ENCODE assay signal across 12 cellular contexts in the genomic region with DNA sequence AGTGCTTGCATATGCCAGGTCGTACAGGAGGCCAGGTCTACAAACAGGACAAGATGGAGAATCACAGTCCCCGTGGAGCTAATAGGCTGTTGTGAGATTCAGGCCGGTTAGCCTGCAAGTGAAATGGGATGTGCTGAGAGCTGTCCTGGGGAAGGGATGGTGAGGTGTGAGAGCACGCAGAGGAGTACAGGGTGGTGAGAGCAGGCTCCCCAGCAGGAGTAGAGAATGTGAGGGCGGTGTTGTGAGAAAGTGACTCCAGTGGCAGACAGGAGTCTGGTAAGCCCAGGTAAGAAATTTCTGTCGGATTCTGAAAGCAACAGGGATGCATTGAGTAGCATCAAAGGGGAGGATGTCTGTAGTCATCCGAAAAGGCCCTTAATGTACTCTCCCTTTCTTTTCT. TPM values are rescaled to one million over a fixed set of nuclear protein-coding genes. Genes with fewer than 3 reads are reported as not detected.
A peak's percentile ranks its signal among the peaks of the same experiment; 100 is the strongest.
DNase-seq lines count a peak whose midpoint lies in the region; ATAC-seq and TF ChIP-seq lines count a peak whose summit lies in the region.
"Had no signal": no experiment of that assay in that cellular context is flagged by ENCODE, and none has a peak within 500 bp of the region (broad histone marks: within the 10 kb centered on the region; RNA-seq: fewer than 3 reads in every experiment).

No MANE protein-coding gene starts in this region.

- H3K36me3 ChIP-seq in hepatocyte (replicated peaks; ENCODE audit: insufficient read depth, low read depth) (no peaks in the 10 kb centered on the region), PC-9 (ENCODE audit: low read depth) (0 out of 2 replicates have a peak, but pooled peaks cover 23% of the 10 kb centered on the region)

- H3K27ac Mint-ChIP-seq in activated naive CD4-positive, alpha-beta T cell treated with anti-CD3 and anti-CD28 coated beads, Interleukin-2, amount 10 ng/mL, durations not matched to agents 7 days and 5 days: peak overlapping the region; percentile 95
- peak overlapping the region in 1 of 2 donors; percentile 98 for H3K27ac Mint-ChIP-seq in stimulated activated naive CD8-positive, alpha-beta T cell treated with anti-CD3 and anti-CD28 coated beads, Interleukin-15, amount 100 ng/mL, for 72 hours

- H3K4me1 Mint-ChIP-seq in activated naive CD4-positive, alpha-beta T cell treated with anti-CD3 and anti-CD28 coated beads, Interleukin-2, amount 10 ng/mL, durations not matched to agents 7 days and 5 days: peaks cover 97% of the 10 kb centered on the region
- peaks cover 100% of the 10 kb centered on the region for H3K4me1 Mint-ChIP-seq in stimulated activated naive CD8-positive, alpha-beta T cell treated with anti-CD3 and anti-CD28 coated beads, Interleukin-15, amount 100 ng/mL, for 72 hours

- no peak for ATAC-seq in stimulated activated naive CD8-positive, alpha-beta T cell treated with anti-CD3 and anti-CD28 coated beads, Interleukin-15, amount 100 ng/mL, for 72 hours
- ATAC-seq: sciatic nerve had no signal

- H3K27ac ChIP-seq in hepatocyte (peak overlapping the region; percentile 59), coronary artery (peak overlapping the region in 1 of 2 donors; percentile 61), PC-9 (no peak overlapping the region)

- peak; percentile 45 for DNase-seq in activated naive CD4-positive, alpha-beta T cell treated with anti-CD3 and anti-CD28 coated beads, Interleukin-2, amount 10 ng/mL, durations not matched to agents 7 days and 5 days
- DNase-seq in activated naive CD4-positive, alpha-beta T cell treated with Interleukin-2 at 50 U/mL for 16 hours: no peak
- peak; percentile 48 to 58 for DNase-seq in activated T-cell treated with anti-CD3 and anti-CD28 coated beads, Interleukin-2, amount 50 U/mL, for 48 hours
- DNase-seq in hepatocyte (ENCODE audit: low spot score): no peak
- DNase-seq in stimulated activated naive CD8-positive, alpha-beta T cell treated with anti-CD3 and anti-CD28 coated beads, Interleukin-15, amount 100 ng/mL, for 72 hours: no peak
- no peak for DNase-seq in NCI-H2029 treated with DMSO at 0.1 percent for 48 hours (lab: John Stamatoyannopoulos, UW)
- DNase-seq in coronary artery (ENCODE audit: low spot score): no peak
- DNase-seq in PC-9: no peak
- DNase-seq: cortex of kidney, NCI-H1436, NCI-H510A treated with DMSO at 0.1 percent for 48 hours had no signal

- CTCF ChIA-PET in activated naive CD4-positive, alpha-beta T cell treated with anti-CD3 and anti-CD28 coated beads, Interleukin-2, amount 10 ng/mL, durations not matched to agents 7 days and 5 days (lab: Charles Lee): interaction anchor here (1.1 to 2.8 kb wide), 2 partner anchors 29 to 88 kb away, joined by 4 to 11 read pairs; no protein-coding TSS in a partner anchor
- CTCF ChIA-PET in PC-9 (lab: Charles Lee): no interaction called here

- H3K27me3 ChIP-seq in hepatocyte (no peaks in the 10 kb centered on the region), PC-9 (ENCODE audit: insufficient read depth, low read depth) (no peaks in the 10 kb centered on the region)

- H3K9me3 ChIP-seq in hepatocyte (ENCODE audit: low read depth): no peaks in the 10 kb centered on the region
- no peaks in the 10 kb centered on the region for H3K9me3 ChIP-seq in PC-9 (ENCODE audit: insufficient read depth, low read depth)

- H3K4me2 ChIP-seq in hepatocyte: no peak overlapping the region
- no peak overlapping the region for H3K4me2 ChIP-seq in PC-9

- no TSS peak for BruUV-seq in PC-9 (replicated peaks; lab: Mats Ljungman, UMichigan)

- H3K9me3 Mint-ChIP-seq in activated naive CD4-positive, alpha-beta T cell treated with anti-CD3 and anti-CD28 coated beads, Interleukin-2, amount 10 ng/mL, durations not matched to agents 7 days and 5 days: no peaks in the 10 kb centered on the region
- H3K9me3 Mint-ChIP-seq in stimulated activated naive CD8-positive, alpha-beta T cell treated with anti-CD3 and anti-CD28 coated beads, Interleukin-15, amount 100 ng/mL, for 72 hours: no peaks in the 10 kb centered on the region

- TF ChIP-seq CTCF in hepatocyte (IDR thresholded peaks at IDR 0.05; ENCODE audit: poor library complexity): no peak
- TF ChIP-seq CTCF in coronary artery (IDR thresholded peaks at IDR 0.05): no peak
- no peak for TF ChIP-seq CTCF in PC-9 (conservative IDR thresholded peaks at IDR 0.05)

- H2AFZ ChIP-seq in hepatocyte: no peak overlapping the region
- no peak overlapping the region for H2AFZ ChIP-seq in PC-9

- peaks cover 72% of the 10 kb centered on the region for H3K36me3 Mint-ChIP-seq in activated naive CD4-positive, alpha-beta T cell treated with anti-CD3 and anti-CD28 coated beads, Interleukin-2, amount 10 ng/mL, durations not matched to agents 7 days and 5 days

- H3K27me3 Mint-ChIP-seq in activated naive CD4-positive, alpha-beta T cell treated with anti-CD3 and anti-CD28 coated beads, Interleukin-2, amount 10 ng/mL, durations not matched to agents 7 days and 5 days: no peaks in the 10 kb centered on the region
- H3K27me3 Mint-ChIP-seq in stimulated activated naive CD8-positive, alpha-beta T cell treated with anti-CD3 and anti-CD28 coated beads, Interleukin-15, amount 100 ng/mL, for 72 hours: no peaks in the 10 kb centered on the region

- POLR2A ChIA-PET in PC-9 (lab: Charles Lee; ENCODE audit: unreplicated experiment): no interaction called here

- H3K79me2 ChIP-seq in hepatocyte: no peaks in the 10 kb centered on the region
- H3K79me2 ChIP-seq in PC-9 (ENCODE audit: low read depth): no peaks in the 10 kb centered on the region

- no peaks in the 10 kb centered on the region for H3F3A ChIP-seq in PC-9 (ENCODE audit: insufficient read depth, low read depth)

- H3K4me3 ChIP-seq in hepatocyte (no peak overlapping the region), coronary artery (no peak overlapping the region), PC-9 (no peak overlapping the region)

- no peaks in the 10 kb centered on the region for H3K9me2 ChIP-seq in hepatocyte (replicated peaks; ENCODE audit: insufficient read depth)
- no peaks in the 10 kb centered on the region for H3K9me2 ChIP-seq in PC-9 (ENCODE audit: insufficient read depth)

- H4K20me1 ChIP-seq in hepatocyte (ENCODE audit: insufficient read depth, poor library complexity, severe bottlenecking) (no peaks in the 10 kb centered on the region), PC-9 (ENCODE audit: insufficient read depth) (peaks cover 3% of the 10 kb centered on the region; the same call in 1 of the 2 replicates)

- no peak overlapping the region for H3K4me3 Mint-ChIP-seq in activated naive CD4-positive, alpha-beta T cell treated with anti-CD3 and anti-CD28 coated beads, Interleukin-2, amount 10 ng/mL, durations not matched to agents 7 days and 5 days
- peak overlapping the region; percentile 11 to 28 for H3K4me3 Mint-ChIP-seq in stimulated activated naive CD8-positive, alpha-beta T cell treated with anti-CD3 and anti-CD28 coated beads, Interleukin-15, amount 100 ng/mL, for 72 hours

- WGBS in hepatocyte (ENCODE audit: low lambda C conversion rate, missing lambda C conversion rate): 95% methylated on average over 7 of the region's 7 CpGs

- H3K4me1 ChIP-seq in hepatocyte (ENCODE audit: insufficient read depth): no peaks in the 10 kb centered on the region
- no peaks in the 10 kb centered on the region for H3K4me1 ChIP-seq in PC-9 (replicated peaks; ENCODE audit: insufficient read depth)

- intact Hi-C loops in PC-9 (cut with micrococcal nuclease; ENCODE audit: unreplicated experiment): no loop called here

RNA-seq across cellular contexts. Expression of a gene that starts 50.7 kb away (rescaled TPM):
- total RNA-seq in hepatocyte (5.2 and 5.3 TPM in 2 replicates), PC-9 (2021) (not detected in 2 replicates)
- 1.4 and 3.0 TPM in 2 replicates for polyA plus RNA-seq in hepatocyte

Comparison
In these comparisons a context has a peak if more than half of its experiments do, and no peak if none do; other contexts are left out.
1. DNase-seq: peak in activated naive CD4-positive, alpha-beta T cell treated with anti-CD3 and anti-CD28 coated beads, Interleukin-2, amount 10 ng/mL, durations not matched to agents 7 days and 5 days (single experiment) and activated T-cell treated with anti-CD3 and anti-CD28 coated beads, Interleukin-2, amount 50 U/mL, for 48 hours (2 of 2); none in activated naive CD4-positive, alpha-beta T cell treated with Interleukin-2 at 50 U/mL for 16 hours (single experiment), hepatocyte (single experiment), stimulated activated naive CD8-positive, alpha-beta T cell treated with anti-CD3 and anti-CD28 coated beads, Interleukin-15, amount 100 ng/mL, for 72 hours (0 of 2), NCI-H2029 treated with DMSO at 0.1 percent for 48 hours (single experiment), coronary artery (single experiment) and PC-9 (0 of 2).